In genomic region chr2:178238144-178238521, GRCh38 we compare ENCODE assay signal across 18 cellular contexts. TPM values are rescaled to one million over a fixed set of nuclear protein-coding genes. Genes with fewer than 3 reads are reported as not detected.
DNase-seq lines count a peak whose midpoint lies in the region; ATAC-seq and TF ChIP-seq lines count a peak whose summit lies in the region.
"Had no signal": no experiment of that assay in that cellular context is flagged by ENCODE, and none has a peak within 500 bp of the region (broad histone marks: within the 10 kb centered on the region; RNA-seq: fewer than 3 reads in every experiment).

No MANE protein-coding gene starts in this region.

- intact Hi-C loops in lower lobe of right lung (cut with DNase I): no loop called here

- TF ChIP-seq EP300 in gastroesophageal sphincter (IDR thresholded peaks at IDR 0.05): no peak

- TF ChIP-seq CTCF in brain microvascular endothelial cell (IDR thresholded peaks at IDR 0.05; ENCODE audit: low read depth, low read length, missing control alignments): no peak
- no peak for TF ChIP-seq CTCF in foreskin keratinocyte (conservative IDR thresholded peaks at IDR 0.05)
- no peak for TF ChIP-seq CTCF in gastroesophageal sphincter (IDR thresholded peaks at IDR 0.05)
- TF ChIP-seq CTCF in lower lobe of right lung (IDR thresholded peaks at IDR 0.05): no peak

- H3K36me3 ChIP-seq in brain microvascular endothelial cell (replicated peaks) (no peaks in the 10 kb centered on the region), gastroesophageal sphincter (no peaks in the 10 kb centered on the region), lower lobe of right lung (no peaks in the 10 kb centered on the region)
- H3K36me3 ChIP-seq: neural progenitor cell, SJSA1, tibial artery had no signal

- 88 to 96% methylated on average over 2 to 4 of the region's 4 CpGs for WGBS in gastroesophageal sphincter (ENCODE audit: low coverage in 1 of 2), 2 donors

- ATAC-seq in foreskin keratinocyte (peak; percentile 59), gastroesophageal sphincter (no peak), lower lobe of right lung (no peak), GM21515 (IDR thresholded peaks at IDR 0.05; ENCODE audit: unreplicated experiment) (no peak)

- H3K4me3 ChIP-seq in brain microvascular endothelial cell (ENCODE audit: low read depth, low read length) (no peak overlapping the region), gastroesophageal sphincter (no peak overlapping the region), lower lobe of right lung (no peak overlapping the region)
- H3K4me3 ChIP-seq: neural progenitor cell, SJSA1, tibial artery had no signal

- DNase-seq in EH (ENCODE audit: low read depth): peak; percentile 62
- peak; percentile 28 for DNase-seq in NCI-H446 treated with DMSO at 0.1 percent for 48 hours (lab: John Stamatoyannopoulos, UW)
- DNase-seq in brain microvascular endothelial cell: peak; percentile 64
- peak in 1 of 2 donors; percentile 50 for DNase-seq in foreskin keratinocyte
- DNase-seq in NCI-H510A (lab: John Stamatoyannopoulos, UW): no peak
- no peak for DNase-seq in lower lobe of right lung
- DNase-seq: activated CD4-positive, CD25-positive, alpha-beta regulatory T cell treated with anti-CD3 and anti-CD28 coated beads, Interleukin-2, amount 50 U/mL, for 72 hours; CD4-positive, CD25-positive, alpha-beta regulatory T cell; DMS53; foreskin fibroblast; left cardiac atrium; NCI-H1930; stimulated activated naive CD4-positive, alpha-beta T cell; tibial artery had no signal

- TF ChIP-seq POLR2A in gastroesophageal sphincter (IDR thresholded peaks at IDR 0.05): no peak

- no peaks in the 10 kb centered on the region for H3K9me3 ChIP-seq in gastroesophageal sphincter
- no peaks in the 10 kb centered on the region for H3K9me3 ChIP-seq in lower lobe of right lung
- H3K9me3 ChIP-seq: SJSA1, tibial artery had no signal

- in situ Hi-C loops in brain microvascular endothelial cell (cut with HindIII; ENCODE audit: low pct_ligation_motif_present, low sequenced_read_pairs): no loop called here

- H3K27ac ChIP-seq in brain microvascular endothelial cell (peak overlapping the region; percentile 57), foreskin keratinocyte (no peak overlapping the region), gastroesophageal sphincter (no peak overlapping the region), lower lobe of right lung (no peak overlapping the region)
- H3K27ac ChIP-seq: neural progenitor cell, SJSA1, tibial artery had no signal

- peaks cover 22% of the 10 kb centered on the region for H3K4me1 ChIP-seq in foreskin keratinocyte
- peaks cover 0 to 14% (median 3%) of the 10 kb centered on the region in 3 donors for H3K4me1 ChIP-seq in gastroesophageal sphincter
- H3K4me1 ChIP-seq in lower lobe of right lung: peaks cover 4% of the 10 kb centered on the region

- H3K27me3 ChIP-seq in brain microvascular endothelial cell (replicated peaks): no peaks in the 10 kb centered on the region
- H3K27me3 ChIP-seq in foreskin keratinocyte: no peaks in the 10 kb centered on the region
- no peaks in the 10 kb centered on the region for H3K27me3 ChIP-seq in gastroesophageal sphincter
- no peaks in the 10 kb centered on the region for H3K27me3 ChIP-seq in lower lobe of right lung (ENCODE audit: low read depth)
- H3K27me3 ChIP-seq: neural progenitor cell, SJSA1, tibial artery had no signal

RNA-seq across cellular contexts. Expression of gene OSBPL6, which starts 43.8 kb away (rescaled TPM):
- total RNA-seq in foreskin keratinocyte (11.7 and 11.8 TPM in 2 replicates), gastroesophageal sphincter (1 to 10 TPM; 1.5 to 4.0 (median 3.1) TPM), lower lobe of right lung (7.9 TPM)
- 3.5 and 4.6 TPM in 2 replicates for polyA plus RNA-seq in foreskin keratinocyte
- total RNA-seq: CD4-positive, CD25-positive, alpha-beta regulatory T cell had no signal

Comparison
In these comparisons a context has a peak if more than half of its experiments do, and no peak if none do; other contexts are left out.
1. DNase-seq: peak in EH (single experiment), NCI-H446 treated with DMSO at 0.1 percent for 48 hours (single experiment) and brain microvascular endothelial cell (single experiment); none in NCI-H510A (single experiment) and lower lobe of right lung (single experiment).